Comparison of ENCODE assay signal across 27 cellular contexts in genomic region chr4:73943555-73943954, GRCh38. TPM values are rescaled to one million over a fixed set of nuclear protein-coding genes. Genes with fewer than 3 reads are reported as not detected.
A peak's percentile ranks its signal among the peaks of the same experiment; 100 is the strongest.
DNase-seq lines count a peak whose midpoint lies in the region; ATAC-seq, FAIRE-seq and TF ChIP-seq lines count a peak whose summit lies in the region.
"Had no signal": no experiment of that assay in that cellular context is flagged by ENCODE, and none has a peak within 500 bp of the region (broad histone marks: within the 10 kb centered on the region; RNA-seq: fewer than 3 reads in every experiment).

No MANE protein-coding gene starts in this region.

- no peak for TF ChIP-seq EP300 in esophagus muscularis mucosa (IDR thresholded peaks at IDR 0.05)

- no peaks in the 10 kb centered on the region for H3K9me2 ChIP-seq in GM23338 (ENCODE audit: insufficient read depth)

- H3K27ac ChIP-seq in GM23338 (ENCODE audit: low read depth): no peak overlapping the region
- no peak overlapping the region for H3K27ac ChIP-seq in iPS-20b (ENCODE audit: low read length)
- no peak overlapping the region for H3K27ac ChIP-seq in esophagus muscularis mucosa (replicated peaks in 1 of 4)
- H3K27ac ChIP-seq: dorsolateral prefrontal cortex, parathyroid adenoma, sigmoid colon had no signal

- peaks cover 21% of the 10 kb centered on the region for H3K4me1 Mint-ChIP-seq in GM23338
- H3K4me1 Mint-ChIP-seq: central memory CD8-positive, alpha-beta T cell; naive thymus-derived CD4-positive, alpha-beta T cell had no signal

- no peak for TF ChIP-seq CTCF in GM23338 (conservative IDR thresholded peaks at IDR 0.05; ENCODE audit: low read depth in 2 of 2)
- no peak for TF ChIP-seq CTCF in astrocyte of the spinal cord (IDR thresholded peaks at IDR 0.05; ENCODE audit: low read depth, low read length)
- no peak for TF ChIP-seq CTCF in retinal pigment epithelial cell (conservative IDR thresholded peaks at IDR 0.05; ENCODE audit: low read depth, low read length)
- TF ChIP-seq CTCF in esophagus muscularis mucosa (IDR thresholded peaks at IDR 0.05): no peak

- H3K9ac ChIP-seq in iPS-20b (ENCODE audit: low read depth, low read length): no peak overlapping the region
- H3K9ac ChIP-seq: parathyroid adenoma had no signal

- ATAC-seq in GM23338 (peak; percentile 90), GM19397 (IDR thresholded peaks at IDR 0.05; ENCODE audit: unreplicated experiment) (no peak)
- ATAC-seq: activated CD8-positive, alpha-beta T cell treated with anti-CD3 and anti-CD28 coated beads for 36 hours; naive thymus-derived CD4-positive, alpha-beta T cell; PC-3 had no signal

- no peak for FAIRE-seq in frontal cortex (lab: Jason Lieb, UNC)
- FAIRE-seq: G401.6 had no signal

- H3K36me3 Mint-ChIP-seq in GM23338 (ENCODE audit: low read depth): no peaks in the 10 kb centered on the region

- no peaks in the 10 kb centered on the region for H3F3A ChIP-seq in GM23338 (replicated peaks; ENCODE audit: low read depth)

- no peaks in the 10 kb centered on the region for H3K79me2 ChIP-seq in GM23338 (replicated peaks; ENCODE audit: insufficient read depth)
- H3K79me2 ChIP-seq: parathyroid adenoma had no signal

- in situ Hi-C loops in astrocyte of the spinal cord (cut with HindIII; ENCODE audit: low sequenced_read_pairs): no loop called here

- peak overlapping the region; percentile 70 for H3K4me3 Mint-ChIP-seq in GM23338
- H3K4me3 Mint-ChIP-seq: activated CD8-positive, alpha-beta T cell treated with anti-CD3 and anti-CD28 coated beads for 36 hours; central memory CD8-positive, alpha-beta T cell; HFFc6 had no signal

- intact Hi-C loops in esophagus muscularis mucosa (cut with DNase I): no loop called here

- DNase-seq in GM23338 (ENCODE audit: low spot score) (peak; percentile 82), astrocyte of the spinal cord (ENCODE audit: low read depth, low spot score) (no peak), retinal pigment epithelial cell (ENCODE audit: low read depth) (no peak), frontal cortex (ENCODE audit: low spot score in 2 of 2) (no peak), esophagus muscularis mucosa (ENCODE audit: extremely low spot score) (no peak)
- DNase-seq: activated CD8-positive, alpha-beta T cell treated with anti-CD3 and anti-CD28 coated beads for 36 hours; amniotic stem cell; dorsolateral prefrontal cortex; erythroblast; foreskin melanocyte; HFFc6; naive thymus-derived CD4-positive, alpha-beta T cell; NCI-H1105; NCI-H2081 treated with DMSO at 0.1 percent for 48 hours; NCI-H446; PC-3; SHP77; sigmoid colon; SW 1271 had no signal

- H3K4me1 ChIP-seq in GM23338 (ENCODE audit: insufficient read depth) (peaks cover 19% of the 10 kb centered on the region), iPS-20b (ENCODE audit: insufficient read depth, low read length) (peaks cover 7% of the 10 kb centered on the region; the same call in 1 of the 2 replicates), esophagus muscularis mucosa (peaks cover 7 to 11% (median 10%) of the 10 kb centered on the region in 4 donors)
- H3K4me1 ChIP-seq: parathyroid adenoma had no signal

- no peak for TF ChIP-seq POLR2A in esophagus muscularis mucosa (IDR thresholded peaks at IDR 0.05; ENCODE audit: low read depth)

- peaks cover 78% of the 10 kb centered on the region for H3K27me3 Mint-ChIP-seq in GM23338 (ENCODE audit: insufficient read depth, low read depth, poor library complexity)

- H3K9me3 Mint-ChIP-seq in GM23338: no peaks in the 10 kb centered on the region
- H3K9me3 Mint-ChIP-seq: activated CD8-positive, alpha-beta T cell treated with anti-CD3 and anti-CD28 coated beads for 36 hours; HFFc6 had no signal

- H4K20me1 ChIP-seq in GM23338 (replicated peaks; ENCODE audit: insufficient read depth): no peaks in the 10 kb centered on the region

- H3K4me3 ChIP-seq in GM23338 (peak overlapping the region; percentile 48), astrocyte of the spinal cord (ENCODE audit: low read depth, low read length) (peak overlapping the region; percentile 50), iPS-20b (ENCODE audit: low read length) (peak overlapping the region; percentile 58; the same call in 1 of the 2 replicates), retinal pigment epithelial cell (ENCODE audit: low read length) (peak overlapping the region; percentile 53), esophagus muscularis mucosa (peak overlapping the region in 1 of 4 donors; percentile 36)

- H3K27me3 ChIP-seq in GM23338 (ENCODE audit: insufficient read depth) (peaks cover 100% of the 10 kb centered on the region), iPS-20b (ENCODE audit: insufficient read depth, low read length) (peaks cover 100% of the 10 kb centered on the region), esophagus muscularis mucosa (peaks cover 0 to 46% (median 15%) of the 10 kb centered on the region in 4 donors)

- no peak overlapping the region for H3K27ac Mint-ChIP-seq in GM23338
- H3K27ac Mint-ChIP-seq: activated CD8-positive, alpha-beta T cell treated with anti-CD3 and anti-CD28 coated beads for 36 hours; CD14-positive monocyte; HFFc6; naive thymus-derived CD4-positive, alpha-beta T cell had no signal

- H3K9me3 ChIP-seq in iPS-20b (ENCODE audit: insufficient read depth, low read depth, low read length) (no peaks in the 10 kb centered on the region), esophagus muscularis mucosa (no peaks in the 10 kb centered on the region)
- H3K9me3 ChIP-seq: sigmoid colon had no signal

- peak overlapping the region; percentile 79 for H3K4me2 ChIP-seq in GM23338

- no peak overlapping the region for H2AFZ ChIP-seq in GM23338
- H2AFZ ChIP-seq: parathyroid adenoma had no signal

- H3K36me3 ChIP-seq in GM23338 (ENCODE audit: insufficient read depth) (no peaks in the 10 kb centered on the region), iPS-20b (ENCODE audit: insufficient read depth, low read depth, low read length) (no peaks in the 10 kb centered on the region), esophagus muscularis mucosa (no peaks in the 10 kb centered on the region)
- H3K36me3 ChIP-seq: sigmoid colon had no signal

TF ChIP-seq in GM23338, 12 proteins besides CTCF, POLR2A, EP300 and RAD21 (continues in another document):
- no peak for TF ChIP-seq STAT1 (IDR thresholded peaks at IDR 0.05; ENCODE audit: unreplicated experiment)
- TF ChIP-seq NANOG (IDR thresholded peaks at IDR 0.05; ENCODE audit: borderline replicate concordance): peak; percentile 87; the same call in 1 of the 2 replicates
- TF ChIP-seq ZNF114 (CRISPR knock-in tag; IDR thresholded peaks at IDR 0.05): no peak

RNA-seq across cellular contexts. Expression of gene PF4, which starts 38.3 kb away (rescaled TPM):
- not detected in 2 replicates for total RNA-seq in GM23338 (2014; rRNA removed; shearing (Covaris generic))
- 6.7 and 7.7 TPM in 2 replicates for polyA plus RNA-seq in GM23338 (2016; fragmentation: Nextera tagmentation; extraction: Ambion mirVana)
- not detected for total RNA-seq in frontal cortex
- total RNA-seq in esophagus muscularis mucosa: 1 to 10 TPM in 1 of 4 donors, not detected in 3; 3.5 TPM
- total RNA-seq: activated CD8-positive, alpha-beta T cell treated with anti-CD3 and anti-CD28 coated beads for 36 hours; mesenteric fat pad; ureter had no signal
- polyA plus RNA-seq: naive thymus-derived CD4-positive, alpha-beta T cell had no signal

RNA-seq across cellular contexts. Expression of gene PPBP, which starts 44.4 kb away (rescaled TPM):
- total RNA-seq in GM23338 (2014; rRNA removed; shearing (Covaris generic)): 0.35 TPM in 1 of 2 replicates, not detected in the other
- 0.50 TPM in 1 of 2 replicates, not detected in the other for polyA plus RNA-seq in GM23338 (2016; fragmentation: Nextera tagmentation; extraction: Ambion mirVana)
- total RNA-seq in frontal cortex: 4.1 TPM
- 10 to 100 TPM in 1 of 4 donors, not detected in 3; 10.1 TPM for total RNA-seq in esophagus muscularis mucosa
- total RNA-seq: activated CD8-positive, alpha-beta T cell treated with anti-CD3 and anti-CD28 coated beads for 36 hours; HFFc6; PC-3; sigmoid colon; ureter had no signal
- polyA plus RNA-seq: naive thymus-derived CD4-positive, alpha-beta T cell had no signal

RNA-seq across cellular contexts. Expression of gene CXCL5, which starts 54.9 kb away (rescaled TPM):
- 7.6 and 8.7 TPM in 2 replicates for total RNA-seq in GM23338 (2014; rRNA removed; shearing (Covaris generic))
- 6.3 and 7.5 TPM in 2 replicates for polyA plus RNA-seq in GM23338 (2016; fragmentation: Nextera tagmentation; extraction: Ambion mirVana)
- total RNA-seq in frontal cortex (not detected), esophagus muscularis mucosa (under 1 TPM in 1 of 4 donors, not detected in 3; 0.17 TPM)
- total RNA-seq: activated CD8-positive, alpha-beta T cell treated with anti-CD3 and anti-CD28 coated beads for 36 hours; sigmoid colon; ureter had no signal
- polyA plus RNA-seq: naive thymus-derived CD4-positive, alpha-beta T cell had no signal
